10 cellular contexts compared by ENCODE assay signal in genomic region chr13:20713014-20713376, GRCh38. TPM values are rescaled to one million over a fixed set of nuclear protein-coding genes. Genes with fewer than 3 reads are reported as not detected.
A peak's percentile ranks its signal among the peaks of the same experiment; 100 is the strongest.
DNase-seq lines count a peak whose midpoint lies in the region; ATAC-seq and TF ChIP-seq lines count a peak whose summit lies in the region.
"Had no signal": no experiment of that assay in that cellular context is flagged by ENCODE, and none has a peak within 500 bp of the region (broad histone marks: within the 10 kb centered on the region; RNA-seq: fewer than 3 reads in every experiment).

No MANE protein-coding gene starts in this region.

- TF ChIP-seq RAD21 in HCT116 (IDR thresholded peaks at IDR 0.05; ENCODE audit: low read depth), result no peak

- peaks cover 10% of the 10 kb centered on the region for H3K27me3 Mint-ChIP-seq in activated CD8-positive, alpha-beta T cell treated with anti-CD3 and anti-CD28 coated beads, Interleukin-2, amount 10 ng/mL, durations not matched to agents 7 days and 5 days (ENCODE audit: low read depth)

- TF ChIP-seq POLR2A in HCT116 (IDR thresholded peaks at IDR 0.05; ENCODE audit: borderline replicate concordance, extremely low read depth, insufficient read depth, insufficient read length), result no peak

- H3K9ac ChIP-seq in HCT116 (ENCODE audit: low read length), result no peak overlapping the region
- H3K9ac ChIP-seq in SK-N-MC (ENCODE audit: insufficient read length), result peak overlapping the region; percentile 1

- no peaks in the 10 kb centered on the region for H3K27me3 ChIP-seq in HCT116 (ENCODE audit: insufficient read depth, low read length)

- no peaks in the 10 kb centered on the region for H3K9me2 ChIP-seq in HCT116 (ENCODE audit: insufficient read depth)

- peak; percentile 68 for ATAC-seq in HCT116
- ATAC-seq in activated CD8-positive, alpha-beta T cell treated with anti-CD3 and anti-CD28 coated beads, Interleukin-2, amount 10 ng/mL, durations not matched to agents 7 days and 5 days, result no peak

- no peaks in the 10 kb centered on the region for H3K79me2 ChIP-seq in HCT116 (ENCODE audit: insufficient read depth, low read length)

- POLR2A ChIA-PET in HCT116 (lab: Charles Lee), result no interaction called here
- POLR2A ChIA-PET in activated CD8-positive, alpha-beta T cell treated with anti-CD3 and anti-CD28 coated beads, Interleukin-2, amount 10 ng/mL, durations not matched to agents 7 days and 5 days (lab: Charles Lee), result no interaction called here

- CTCF ChIA-PET in HCT116 (lab: Charles Lee), result no interaction called here
- CTCF ChIA-PET in activated CD8-positive, alpha-beta T cell treated with anti-CD3 and anti-CD28 coated beads, Interleukin-2, amount 10 ng/mL, durations not matched to agents 7 days and 5 days (lab: Charles Lee), result interaction anchor here (0.8 to 2.7 kb wide), 5 partner anchors 10 to 213 kb away, joined by 3 to 15 read pairs (median 3); no protein-coding TSS in a partner anchor

- no peak for TF ChIP-seq CTCF in HCT116 (IDR thresholded peaks at IDR 0.05 in 2 of 3, conservative IDR thresholded peaks at IDR 0.05 in 1 of 3; ENCODE audit: borderline replicate concordance in 1 of 3, insufficient read depth in 1 of 3, low read depth in 2 of 3, low read length in 2 of 3)
- no peak for TF ChIP-seq CTCF in fibroblast of the aortic adventitia (IDR thresholded peaks at IDR 0.05; ENCODE audit: insufficient read depth, low read length)

- peaks cover 0 to 23% of the 10 kb centered on the region in 2 experiments; a peak in 3 of 4 replicates for H3K4me1 ChIP-seq in HCT116 (ENCODE audit: control insufficient read depth in 1 of 2, insufficient read depth in 2 of 2, low read length in 2 of 2)
- H3K4me1 ChIP-seq: foreskin keratinocyte had no signal

- H3K4me1 Mint-ChIP-seq in activated CD8-positive, alpha-beta T cell treated with anti-CD3 and anti-CD28 coated beads, Interleukin-2, amount 10 ng/mL, durations not matched to agents 7 days and 5 days (ENCODE audit: low read depth), result peaks cover 4% of the 10 kb centered on the region

- RAD21 ChIA-PET in HCT116 (lab: Charles Lee; ENCODE audit: low non-redundant PET in 1 of 2, low total read pairs in 2 of 2, uncharacterized antibody in 2 of 2, unreplicated experiment in 2 of 2), result no interaction called here

- peak overlapping the region; percentile 99 for H2AFZ ChIP-seq in HCT116 (ENCODE audit: low read depth, low read length, poor library complexity, severe bottlenecking)

- H3K4me2 ChIP-seq in HCT116 (ENCODE audit: low read length), result peak overlapping the region; percentile 58

- no peak overlapping the region for H3K27ac Mint-ChIP-seq in activated CD8-positive, alpha-beta T cell treated with anti-CD3 and anti-CD28 coated beads, Interleukin-2, amount 10 ng/mL, durations not matched to agents 7 days and 5 days

- no peaks in the 10 kb centered on the region for H3K36me3 Mint-ChIP-seq in activated CD8-positive, alpha-beta T cell treated with anti-CD3 and anti-CD28 coated beads, Interleukin-2, amount 10 ng/mL, durations not matched to agents 7 days and 5 days (ENCODE audit: low read depth)

- no peaks in the 10 kb centered on the region for H3K36me3 ChIP-seq in HCT116 (ENCODE audit: control insufficient read depth in 1 of 2, insufficient read depth in 2 of 2, low read length in 2 of 2)
- H3K36me3 ChIP-seq in SK-N-MC (ENCODE audit: insufficient read depth, low read length), result no peaks in the 10 kb centered on the region
- H3K36me3 ChIP-seq: neutrophil had no signal

- H3K4me3 Mint-ChIP-seq in activated CD8-positive, alpha-beta T cell treated with anti-CD3 and anti-CD28 coated beads, Interleukin-2, amount 10 ng/mL, durations not matched to agents 7 days and 5 days, result no peak overlapping the region

- no peak overlapping the region for H3K27ac ChIP-seq in HCT116 (ENCODE audit: low read depth, low read length)
- H3K27ac ChIP-seq in SK-N-MC, result no peak overlapping the region
- H3K27ac ChIP-seq: foreskin keratinocyte, neutrophil had no signal

- H3K4me3 ChIP-seq in HCT116 (replicated peaks in 1 of 2; ENCODE audit: low read depth in 1 of 2, low read length in 2 of 2), result peak overlapping the region in 1 of 2 experiments; percentile 6; a peak in 1 of 4 replicates
- H3K4me3 ChIP-seq in SK-N-MC, result peak overlapping the region; percentile 58
- peak overlapping the region; percentile 15 for H3K4me3 ChIP-seq in fibroblast of the aortic adventitia (ENCODE audit: low read depth, low read length)
- H3K4me3 ChIP-seq in skeletal muscle cell (ENCODE audit: low read depth, low read length), result peak overlapping the region; percentile 17

- in situ Hi-C loops in ACHN (cut with HindIII; ENCODE audit: low pct_ligation_motif_present, low pct_unique_long_range_greater_than_20kb, low sequenced_read_pairs), result no loop called here

- BruUV-seq in HCT116 (replicated peaks; lab: Mats Ljungman, UMichigan), result no TSS peak

- H3K9me3 ChIP-seq in HCT116 (ENCODE audit: control insufficient read depth in 1 of 2, insufficient read depth in 1 of 2, low read depth in 1 of 2, low read length in 2 of 2) (no peaks in the 10 kb centered on the region), SK-N-MC (ENCODE audit: low read depth, low read length) (no peaks in the 10 kb centered on the region)
- H3K9me3 ChIP-seq: neutrophil had no signal

- intact Hi-C loops in HCT116 (cut with micrococcal nuclease), result loop anchor here (2.0 to 5.0 kb wide), 2 partner anchors 212 to 216 kb away; no protein-coding TSS in a partner anchor

- DNase-seq in HCT116 (ENCODE audit: low read depth, low spot score) (no peak), SK-N-MC (ENCODE audit: low read depth, low spot score) (no peak), fibroblast of the aortic adventitia (ENCODE audit: low read depth) (peak; percentile 14), skeletal muscle cell (ENCODE audit: low read depth) (no peak), GF-D8 (lab: John Stamatoyannopoulos, UW) (no peak), cerebellum (ENCODE audit: low spot score) (no peak), ACHN (no peak)
- no peak for DNase-seq in activated CD8-positive, alpha-beta T cell treated with anti-CD3 and anti-CD28 coated beads, Interleukin-2, amount 10 ng/mL, durations not matched to agents 7 days and 5 days
- DNase-seq: foreskin keratinocyte had no signal

- H3K9me3 Mint-ChIP-seq in activated CD8-positive, alpha-beta T cell treated with anti-CD3 and anti-CD28 coated beads, Interleukin-2, amount 10 ng/mL, durations not matched to agents 7 days and 5 days (ENCODE audit: insufficient read depth), result no peaks in the 10 kb centered on the region

- no peaks in the 10 kb centered on the region for H4K20me1 ChIP-seq in HCT116 (ENCODE audit: insufficient read depth)

TF ChIP-seq in HCT116, 20 proteins besides CTCF, POLR2A, EP300 and RAD21:
- TF ChIP-seq SRF (IDR thresholded peaks at IDR 0.05; ENCODE audit: low read depth) (no peak), CEBPB (IDR thresholded peaks at IDR 0.05; ENCODE audit: low read depth) (no peak), EGR1 (IDR thresholded peaks at IDR 0.05; ENCODE audit: low read depth) (no peak), SP1 (IDR thresholded peaks at IDR 0.05; ENCODE audit: low read depth) (no peak), SIN3A (IDR thresholded peaks at IDR 0.05; ENCODE audit: low read depth) (no peak), TCF7L2 (IDR thresholded peaks at IDR 0.05; ENCODE audit: borderline replicate concordance, extremely low read depth, insufficient read depth, insufficient read length) (no peak), CBX3 (IDR thresholded peaks at IDR 0.05; ENCODE audit: low read depth) (no peak), JUND (IDR thresholded peaks at IDR 0.05) (no peak), EZH2 (IDR thresholded peaks at IDR 0.05) (no peak), ZNF274 (IDR thresholded peaks at IDR 0.05; ENCODE audit: low read depth, low read length) (no peak), EZH2phosphoT487 (IDR thresholded peaks at IDR 0.05; ENCODE audit: borderline replicate concordance) (no peak), MAX (IDR thresholded peaks at IDR 0.05) (no peak), ZFX (IDR thresholded peaks at IDR 0.05) (no peak)

RNA-seq across cellular contexts. Expression of gene IL17D, which starts 9.5 kb away (rescaled TPM):
- total RNA-seq in HCT116 (2021; ENCODE audit: unreplicated experiment), result 0.25 TPM
- 1.4 and 1.9 TPM in 2 replicates for polyA plus RNA-seq in HCT116 (2012)
- total RNA-seq in fibroblast of the aortic adventitia (ENCODE audit: low replicate concordance), result 1.6 and 5.0 TPM in 2 replicates
- under 1 TPM; 0.13 to 0.18 TPM for total RNA-seq in activated CD8-positive, alpha-beta T cell treated with anti-CD3 and anti-CD28 coated beads, Interleukin-2, amount 10 ng/mL, durations not matched to agents 7 days and 5 days
- 8.5 TPM for total RNA-seq in cerebellum
